19 cellular contexts compared by ENCODE assay signal in genomic region chr3:36649078-36649477, GRCh38.
DNase-seq lines count a peak whose midpoint lies in the region; ATAC-seq and TF ChIP-seq lines count a peak whose summit lies in the region.
"Had no signal": no experiment of that assay in that cellular context is flagged by ENCODE, and none has a peak within 500 bp of the region (broad histone marks: within the 10 kb centered on the region; RNA-seq: fewer than 3 reads in every experiment).

No MANE protein-coding gene starts in this region.

- H3K9ac ChIP-seq in mammary epithelial cell (ENCODE audit: insufficient read depth, low read length): no peak overlapping the region
- no peak overlapping the region for H3K9ac ChIP-seq in smooth muscle cell (ENCODE audit: low read depth)
- H3K9ac ChIP-seq: neural progenitor cell had no signal

- TF ChIP-seq CTCF in mammary epithelial cell (conservative IDR thresholded peaks at IDR 0.05 in 1 of 2, IDR thresholded peaks at IDR 0.05 in 1 of 2; ENCODE audit: extremely low read depth in 1 of 2, insufficient read depth in 1 of 2, low read depth in 1 of 2, low read length in 2 of 2) (no peak), smooth muscle cell (IDR thresholded peaks at IDR 0.05; ENCODE audit: borderline replicate concordance, insufficient read depth, poor library complexity, severe bottlenecking) (no peak), stomach (IDR thresholded peaks at IDR 0.05) (no peak)

- H3K27ac ChIP-seq in mammary epithelial cell (ENCODE audit: insufficient read depth, low read depth, low read length) (no peak overlapping the region), smooth muscle cell (ENCODE audit: low read depth) (peak overlapping the region; percentile 67), stomach (no peak overlapping the region)
- H3K27ac ChIP-seq: dorsolateral prefrontal cortex, gastroesophageal sphincter, neural progenitor cell, Peyer's patch, thyroid gland had no signal

- H3K9me3 ChIP-seq in mammary epithelial cell (replicated peaks; ENCODE audit: insufficient read depth, low read length): no peaks in the 10 kb centered on the region
- no peaks in the 10 kb centered on the region for H3K9me3 ChIP-seq in smooth muscle cell (replicated peaks; ENCODE audit: low read depth)
- H3K9me3 ChIP-seq in stomach: peaks cover 0 to 5% (median 0%) of the 10 kb centered on the region in 4 donors
- H3K9me3 ChIP-seq: MG63, Peyer's patch, thyroid gland had no signal

- H3K4me2 ChIP-seq in mammary epithelial cell (ENCODE audit: insufficient read depth, low read depth, low read length) (peak overlapping the region; percentile 56), smooth muscle cell (peak overlapping the region; percentile 66)
- H3K4me2 ChIP-seq: neural progenitor cell had no signal

- CTCF ChIA-PET in mammary epithelial cell (lab: Charles Lee; ENCODE audit: low non-redundant PET): no interaction called here

- ATAC-seq in GM19324 (IDR thresholded peaks at IDR 0.05; ENCODE audit: low FRiP score, unreplicated experiment) (peak; percentile 6), HG03442 (IDR thresholded peaks at IDR 0.05; ENCODE audit: unreplicated experiment) (peak; percentile 13)
- ATAC-seq: gastroesophageal sphincter, left cardiac atrium had no signal

- in situ Hi-C loops in mammary epithelial cell (cut with MboI; ENCODE audit: low sequenced_read_pairs in 2 of 2): no loop called here

- intact Hi-C loops in mammary epithelial cell (cut with micrococcal nuclease): no loop called here
- intact Hi-C loops in stomach (cut with DNase I; ENCODE audit: low total_unique reads): no loop called here

- H3K36me3 ChIP-seq in mammary epithelial cell (ENCODE audit: insufficient read depth, low read length) (no peaks in the 10 kb centered on the region), smooth muscle cell (ENCODE audit: low read depth) (no peaks in the 10 kb centered on the region), stomach (no peaks in the 10 kb centered on the region)
- H3K36me3 ChIP-seq: gastroesophageal sphincter, MG63, neural progenitor cell, Peyer's patch, thyroid gland had no signal

- no peak for TF ChIP-seq EP300 in stomach (IDR thresholded peaks at IDR 0.05)

- dilution Hi-C loops in mammary epithelial cell (cut with HindIII; ENCODE audit: low sequenced_read_pairs): no loop called here

- no TSS peak for BruUV-seq in mammary epithelial cell (replicated peaks; lab: Mats Ljungman, UMichigan)

- H3K79me2 ChIP-seq in mammary epithelial cell (ENCODE audit: insufficient read depth, low read length) (no peaks in the 10 kb centered on the region), smooth muscle cell (ENCODE audit: low read depth) (no peaks in the 10 kb centered on the region)

- peaks cover 19% of the 10 kb centered on the region for H3K4me1 ChIP-seq in mammary epithelial cell (ENCODE audit: insufficient read depth, low read length)
- H3K4me1 ChIP-seq in smooth muscle cell (ENCODE audit: low read depth): peaks cover 2% of the 10 kb centered on the region
- H3K4me1 ChIP-seq in stomach: no peaks in the 10 kb centered on the region
- H3K4me1 ChIP-seq: neural progenitor cell, Peyer's patch, thyroid gland had no signal

- H4K20me1 ChIP-seq in mammary epithelial cell (ENCODE audit: insufficient read depth, low read length) (no peaks in the 10 kb centered on the region), smooth muscle cell (ENCODE audit: low read depth) (no peaks in the 10 kb centered on the region)

- H3K4me3 ChIP-seq in mammary epithelial cell (replicated peaks in 1 of 3; ENCODE audit: insufficient read depth in 1 of 3, low read depth in 2 of 3, low read length in 3 of 3) (no peak overlapping the region), smooth muscle cell (no peak overlapping the region), stomach (no peak overlapping the region)
- H3K4me3 ChIP-seq: dorsolateral prefrontal cortex, gastroesophageal sphincter, MG63, neural progenitor cell, Peyer's patch, thyroid gland had no signal

- DNase-seq in mammary epithelial cell: no peak
- no peak for DNase-seq in smooth muscle cell (lab: John Stamatoyannopoulos, UW; ENCODE audit: unreplicated experiment)
- DNase-seq in SHP77 (lab: John Stamatoyannopoulos, UW): no peak
- no peak for DNase-seq in stomach
- DNase-seq in SIG-M5 (lab: John Stamatoyannopoulos, UW): no peak
- DNase-seq in activated gamma-delta T cell (lab: John Stamatoyannopoulos, UW): no peak
- DNase-seq: activated CD4-positive, alpha-beta T cell treated with anti-CD3 and anti-CD28 coated beads for 4 hours; COR-L47; dorsolateral prefrontal cortex; H7; left cardiac atrium; midbrain; Peyer's patch; thyroid gland had no signal

- H3F3A ChIP-seq in smooth muscle cell (ENCODE audit: low read depth): no peaks in the 10 kb centered on the region

- H3K27me3 ChIP-seq in mammary epithelial cell (ENCODE audit: insufficient read depth, low read length): no peaks in the 10 kb centered on the region
- H3K27me3 ChIP-seq in smooth muscle cell (ENCODE audit: low read depth): no peaks in the 10 kb centered on the region
- H3K27me3 ChIP-seq in stomach: no peaks in the 10 kb centered on the region
- H3K27me3 ChIP-seq: gastroesophageal sphincter, MG63, neural progenitor cell, Peyer's patch, thyroid gland had no signal

- no peak for TF ChIP-seq POLR2A in stomach (IDR thresholded peaks at IDR 0.05)

- 100% methylated on average over 1 of the region's 1 CpG for WGBS in mammary epithelial cell (ENCODE audit: low coverage, missing lambda C conversion rate)
- WGBS in smooth muscle cell (ENCODE audit: low lambda C conversion rate): 95% methylated on average over 1 of the region's 1 CpG
- 55 to 76% (median 67%) methylated on average over 1 of the region's 1 CpG for WGBS in stomach, 5 donors

- H2AFZ ChIP-seq in mammary epithelial cell (ENCODE audit: low read depth, low read length): no peak overlapping the region
- H2AFZ ChIP-seq in smooth muscle cell (ENCODE audit: low read depth): no peak overlapping the region
- H2AFZ ChIP-seq: neural progenitor cell had no signal
